ENCODE assay signal across 1 cellular context in genomic region chr20:53142225-53142624, GRCh38.
TF ChIP-seq lines count a peak whose summit lies in the region.

No MANE protein-coding gene starts in this region.

TF ChIP-seq in K562, 482 proteins besides CTCF, POLR2A, EP300 and RAD21 (continued from another document):
- TF ChIP-seq ZNF280A (IDR thresholded peaks at IDR 0.05; ENCODE audit: low read depth, partially characterized antibody) (no peak), TGIF2 (CRISPR knock-in tag; IDR thresholded peaks at IDR 0.05) (no peak), EGR1 (conservative IDR thresholded peaks at IDR 0.05) (no peak), SRSF1 (IDR thresholded peaks at IDR 0.05; ENCODE audit: low read depth, low read length) (no peak), BHLHE40 (IDR thresholded peaks at IDR 0.05; ENCODE audit: low read length) (0 out of 2 replicates have a peak, but pooled peaks have one; percentile 26), HNRNPK (IDR thresholded peaks at IDR 0.05; ENCODE audit: low read depth, low read length, poor library complexity, severe bottlenecking) (no peak), SAP30 (IDR thresholded peaks at IDR 0.05; ENCODE audit: borderline replicate concordance, insufficient read depth, low read depth, low read length, poor library complexity, severe bottlenecking) (no peak), CBFA2T2 (conservative IDR thresholded peaks at IDR 0.05) (peak; percentile 75), ZNF232 (CRISPR knock-in tag; IDR thresholded peaks at IDR 0.05) (no peak), MAX (CRISPR knock-in tag; IDR thresholded peaks at IDR 0.05) (0 out of 2 replicates have a peak, but pooled peaks have one; percentile 23), CUX1 (CRISPR knock-in tag; IDR thresholded peaks at IDR 0.05) (no peak), ZNF511 (CRISPR knock-in tag; IDR thresholded peaks at IDR 0.05) (no peak), PHF20 (IDR thresholded peaks at IDR 0.05; ENCODE audit: partially characterized antibody) (peak; percentile 24), USF1 (CRISPR knock-in tag; IDR thresholded peaks at IDR 0.05) (peak; percentile 95), NR2C1 (IDR thresholded peaks at IDR 0.05) (no peak), NR2C1 (tag; IDR thresholded peaks at IDR 0.05) (peak; percentile 11; the same call in 1 of the 2 replicates), FOXM1 (IDR thresholded peaks at IDR 0.05; ENCODE audit: low read depth) (peak; percentile 27; the same call in 1 of the 2 replicates), FOXM1 (CRISPR knock-in tag; IDR thresholded peaks at IDR 0.05; ENCODE audit: low read depth) (no peak), TFE3 (CRISPR knock-in tag; IDR thresholded peaks at IDR 0.05) (peak; percentile 97), RBM25 (IDR thresholded peaks at IDR 0.05; ENCODE audit: low read depth, low read length, severe bottlenecking) (peak; percentile 80), TRIM28 (IDR thresholded peaks at IDR 0.05) (no peak), FOS (IDR thresholded peaks at IDR 0.05; ENCODE audit: extremely low read depth, insufficient read length) (peak; percentile 66), NUFIP1 (IDR thresholded peaks at IDR 0.05; ENCODE audit: partially characterized antibody) (no peak), NONO (IDR thresholded peaks at IDR 0.05; ENCODE audit: low read depth in 2 of 2, low read length in 1 of 2) (no peak), EP400 (IDR thresholded peaks at IDR 0.05) (no peak), ASH1L (IDR thresholded peaks at IDR 0.05; ENCODE audit: borderline replicate concordance, low read depth, partially characterized antibody) (peak; percentile 32), HNRNPL (IDR thresholded peaks at IDR 0.05; ENCODE audit: low read depth, low read length) (no peak)
